Comparison of ENCODE assay signal across 7 cellular contexts in the genomic region with DNA sequence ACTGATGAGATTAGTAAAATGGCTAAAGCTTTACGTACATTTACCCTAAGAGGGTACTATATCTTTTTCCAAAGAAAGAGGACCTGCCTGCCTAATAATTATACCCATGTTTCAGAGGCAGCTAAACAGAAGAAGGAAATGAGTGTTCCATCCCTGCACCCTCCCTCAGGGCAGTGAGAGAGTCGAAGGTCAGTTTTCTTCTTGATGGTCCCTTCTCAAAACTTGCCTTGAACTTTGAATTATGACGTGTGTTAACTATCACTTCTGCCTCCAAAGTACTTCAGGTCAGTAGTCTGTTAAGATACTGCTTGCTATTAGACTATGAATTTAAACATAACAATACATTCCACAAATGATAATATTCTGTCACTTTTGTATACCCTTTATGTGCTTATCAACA.
"Had no signal": no experiment of that assay in that cellular context is flagged by ENCODE, and none has a peak within 500 bp of the region (broad histone marks: within the 10 kb centered on the region; RNA-seq: fewer than 3 reads in every experiment).

No MANE protein-coding gene starts in this region.

- H3K4me3 ChIP-seq: K562 had no signal

- H3K4me3 Mint-ChIP-seq: IgD-negative memory B cell had no signal

- DNase-seq: IMR-90, KBM-7 had no signal

- H3K4me1 Mint-ChIP-seq: IgD-negative memory B cell had no signal

- ATAC-seq: HepG2, K562 had no signal

- H3K27ac ChIP-seq: HL-60 had no signal

- FAIRE-seq: HepG2, HTR-8/SVneo, K562 had no signal
